1 cellular context compared by ENCODE assay signal in the genomic region with DNA sequence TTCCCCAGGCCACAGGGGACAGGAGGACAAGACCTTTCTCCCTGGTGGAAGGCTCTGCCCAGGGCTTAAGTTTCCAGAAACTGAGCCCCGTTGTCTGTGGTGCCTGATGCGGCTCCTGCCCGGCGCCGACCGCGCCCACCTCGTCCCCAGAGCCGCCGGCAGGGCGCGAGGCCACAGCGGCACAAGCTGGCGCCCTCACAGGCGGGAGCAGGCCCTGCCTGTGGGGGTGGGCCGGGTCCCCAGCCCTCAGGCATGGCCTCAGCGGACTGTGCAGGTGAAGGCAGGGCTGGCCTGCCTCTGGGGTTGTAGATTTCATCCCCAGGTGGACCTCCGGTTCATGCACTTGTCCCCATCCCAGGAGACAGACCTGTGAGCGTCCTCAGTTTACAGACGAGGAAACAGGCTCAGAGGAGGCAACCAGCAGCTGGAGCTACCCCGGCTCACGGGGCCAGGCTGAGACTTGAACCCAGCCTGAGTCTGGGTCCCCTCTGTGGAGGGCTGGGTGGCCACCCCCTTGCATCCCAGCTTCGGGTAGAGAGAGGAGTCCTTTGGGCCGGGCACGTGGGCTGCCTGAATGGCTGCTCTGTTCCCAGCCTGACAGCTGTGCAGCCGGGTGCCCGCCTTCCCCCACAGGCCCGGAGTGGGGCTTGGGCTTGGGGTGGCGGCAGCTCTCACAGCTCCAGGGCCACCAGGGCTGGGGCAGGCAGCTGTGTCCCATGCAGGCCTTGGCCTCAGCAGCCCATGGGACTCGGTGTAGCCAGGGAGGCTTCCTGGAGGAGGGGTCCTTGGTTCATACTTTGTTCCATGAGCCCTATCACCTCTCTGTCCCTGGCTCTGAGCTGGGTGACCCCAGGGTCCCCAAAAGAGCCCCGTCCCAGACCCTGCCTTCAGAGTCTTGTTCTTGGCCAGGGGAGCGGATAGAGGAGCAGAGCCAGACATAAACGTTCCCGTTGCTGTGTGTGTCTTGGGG.
TF ChIP-seq lines count a peak whose summit lies in the region.

No MANE protein-coding gene starts in this region.

TF ChIP-seq in GM12878, 131 proteins besides CTCF, POLR2A, EP300 and RAD21:
- TF ChIP-seq NFIC (IDR thresholded peaks at IDR 0.05; ENCODE audit: low read depth, low read length) (no peak), SUZ12 (IDR thresholded peaks at IDR 0.05; ENCODE audit: unreplicated experiment) (no peak), ZNF274 (IDR thresholded peaks at IDR 0.05; ENCODE audit: insufficient read depth, insufficient read length) (no peak), KAT2A (conservative IDR thresholded peaks at IDR 0.05; ENCODE audit: control insufficient read depth, low read depth, low read length) (no peak), HCFC1 (IDR thresholded peaks at IDR 0.05; ENCODE audit: low read length) (no peak), NBN (IDR thresholded peaks at IDR 0.05) (no peak), ESRRA (IDR thresholded peaks at IDR 0.05; ENCODE audit: low read length) (no peak), RBBP5 (conservative IDR thresholded peaks at IDR 0.05) (no peak), NR2C2 (IDR thresholded peaks at IDR 0.05; ENCODE audit: borderline replicate concordance, control insufficient read depth, insufficient read length, low read depth) (no peak), BCL11A (IDR thresholded peaks at IDR 0.05; ENCODE audit: low read depth, low read length) (no peak), ZZZ3 (IDR thresholded peaks at IDR 0.05; ENCODE audit: control insufficient read depth, insufficient read length, low read depth) (no peak), ZBED1 (IDR thresholded peaks at IDR 0.05; ENCODE audit: borderline replicate concordance) (no peak), DPF2 (IDR thresholded peaks at IDR 0.05) (no peak)
- TF ChIP-seq, protein P1, sequence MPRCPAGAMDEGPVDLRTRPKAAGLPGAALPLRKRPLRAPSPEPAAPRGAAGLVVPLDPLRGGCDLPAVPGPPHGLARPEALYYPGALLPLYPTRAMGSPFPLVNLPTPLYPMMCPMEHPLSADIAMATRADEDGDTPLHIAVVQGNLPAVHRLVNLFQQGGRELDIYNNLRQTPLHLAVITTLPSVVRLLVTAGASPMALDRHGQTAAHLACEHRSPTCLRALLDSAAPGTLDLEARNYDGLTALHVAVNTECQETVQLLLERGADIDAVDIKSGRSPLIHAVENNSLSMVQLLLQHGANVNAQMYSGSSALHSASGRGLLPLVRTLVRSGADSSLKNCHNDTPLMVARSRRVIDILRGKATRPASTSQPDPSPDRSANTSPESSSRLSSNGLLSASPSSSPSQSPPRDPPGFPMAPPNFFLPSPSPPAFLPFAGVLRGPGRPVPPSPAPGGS (IDR thresholded peaks at IDR 0.05; ENCODE audit: borderline replicate concordance, insufficient read depth, low read depth, low read length, poor library complexity, severe bottlenecking): no peak
- TF ChIP-seq, protein P2, sequence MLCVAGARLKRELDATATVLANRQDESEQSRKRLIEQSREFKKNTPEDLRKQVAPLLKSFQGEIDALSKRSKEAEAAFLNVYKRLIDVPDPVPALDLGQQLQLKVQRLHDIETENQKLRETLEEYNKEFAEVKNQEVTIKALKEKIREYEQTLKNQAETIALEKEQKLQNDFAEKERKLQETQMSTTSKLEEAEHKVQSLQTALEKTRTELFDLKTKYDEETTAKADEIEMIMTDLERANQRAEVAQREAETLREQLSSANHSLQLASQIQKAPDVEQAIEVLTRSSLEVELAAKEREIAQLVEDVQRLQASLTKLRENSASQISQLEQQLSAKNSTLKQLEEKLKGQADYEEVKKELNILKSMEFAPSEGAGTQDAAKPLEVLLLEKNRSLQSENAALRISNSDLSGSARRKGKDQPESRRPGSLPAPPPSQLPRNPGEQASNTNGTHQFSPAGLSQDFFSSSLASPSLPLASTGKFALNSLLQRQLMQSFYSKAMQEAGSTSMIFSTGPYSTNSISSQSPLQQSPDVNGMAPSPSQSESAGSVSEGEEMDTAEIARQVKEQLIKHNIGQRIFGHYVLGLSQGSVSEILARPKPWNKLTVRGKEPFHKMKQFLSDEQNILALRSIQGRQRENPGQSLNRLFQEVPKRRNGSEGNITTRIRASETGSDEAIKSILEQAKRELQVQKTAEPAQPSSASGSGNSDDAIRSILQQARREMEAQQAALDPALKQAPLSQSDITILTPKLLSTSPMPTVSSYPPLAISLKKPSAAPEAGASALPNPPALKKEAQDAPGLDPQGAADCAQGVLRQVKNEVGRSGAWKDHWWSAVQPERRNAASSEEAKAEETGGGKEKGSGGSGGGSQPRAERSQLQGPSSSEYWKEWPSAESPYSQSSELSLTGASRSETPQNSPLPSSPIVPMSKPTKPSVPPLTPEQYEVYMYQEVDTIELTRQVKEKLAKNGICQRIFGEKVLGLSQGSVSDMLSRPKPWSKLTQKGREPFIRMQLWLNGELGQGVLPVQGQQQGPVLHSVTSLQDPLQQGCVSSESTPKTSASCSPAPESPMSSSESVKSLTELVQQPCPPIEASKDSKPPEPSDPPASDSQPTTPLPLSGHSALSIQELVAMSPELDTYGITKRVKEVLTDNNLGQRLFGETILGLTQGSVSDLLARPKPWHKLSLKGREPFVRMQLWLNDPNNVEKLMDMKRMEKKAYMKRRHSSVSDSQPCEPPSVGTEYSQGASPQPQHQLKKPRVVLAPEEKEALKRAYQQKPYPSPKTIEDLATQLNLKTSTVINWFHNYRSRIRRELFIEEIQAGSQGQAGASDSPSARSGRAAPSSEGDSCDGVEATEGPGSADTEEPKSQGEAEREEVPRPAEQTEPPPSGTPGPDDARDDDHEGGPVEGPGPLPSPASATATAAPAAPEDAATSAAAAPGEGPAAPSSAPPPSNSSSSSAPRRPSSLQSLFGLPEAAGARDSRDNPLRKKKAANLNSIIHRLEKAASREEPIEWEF (IDR thresholded peaks at IDR 0.05; ENCODE audit: insufficient replicate concordance, low read depth, low read length): no peak
- TF ChIP-seq, protein P3, sequence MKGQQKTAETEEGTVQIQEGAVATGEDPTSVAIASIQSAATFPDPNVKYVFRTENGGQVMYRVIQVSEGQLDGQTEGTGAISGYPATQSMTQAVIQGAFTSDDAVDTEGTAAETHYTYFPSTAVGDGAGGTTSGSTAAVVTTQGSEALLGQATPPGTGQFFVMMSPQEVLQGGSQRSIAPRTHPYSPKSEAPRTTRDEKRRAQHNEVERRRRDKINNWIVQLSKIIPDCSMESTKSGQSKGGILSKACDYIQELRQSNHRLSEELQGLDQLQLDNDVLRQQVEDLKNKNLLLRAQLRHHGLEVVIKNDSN (IDR thresholded peaks at IDR 0.05; ENCODE audit: borderline replicate concordance, extremely low read length, insufficient read depth, low read depth, low read length): no peak
- TF ChIP-seq, protein P4, sequence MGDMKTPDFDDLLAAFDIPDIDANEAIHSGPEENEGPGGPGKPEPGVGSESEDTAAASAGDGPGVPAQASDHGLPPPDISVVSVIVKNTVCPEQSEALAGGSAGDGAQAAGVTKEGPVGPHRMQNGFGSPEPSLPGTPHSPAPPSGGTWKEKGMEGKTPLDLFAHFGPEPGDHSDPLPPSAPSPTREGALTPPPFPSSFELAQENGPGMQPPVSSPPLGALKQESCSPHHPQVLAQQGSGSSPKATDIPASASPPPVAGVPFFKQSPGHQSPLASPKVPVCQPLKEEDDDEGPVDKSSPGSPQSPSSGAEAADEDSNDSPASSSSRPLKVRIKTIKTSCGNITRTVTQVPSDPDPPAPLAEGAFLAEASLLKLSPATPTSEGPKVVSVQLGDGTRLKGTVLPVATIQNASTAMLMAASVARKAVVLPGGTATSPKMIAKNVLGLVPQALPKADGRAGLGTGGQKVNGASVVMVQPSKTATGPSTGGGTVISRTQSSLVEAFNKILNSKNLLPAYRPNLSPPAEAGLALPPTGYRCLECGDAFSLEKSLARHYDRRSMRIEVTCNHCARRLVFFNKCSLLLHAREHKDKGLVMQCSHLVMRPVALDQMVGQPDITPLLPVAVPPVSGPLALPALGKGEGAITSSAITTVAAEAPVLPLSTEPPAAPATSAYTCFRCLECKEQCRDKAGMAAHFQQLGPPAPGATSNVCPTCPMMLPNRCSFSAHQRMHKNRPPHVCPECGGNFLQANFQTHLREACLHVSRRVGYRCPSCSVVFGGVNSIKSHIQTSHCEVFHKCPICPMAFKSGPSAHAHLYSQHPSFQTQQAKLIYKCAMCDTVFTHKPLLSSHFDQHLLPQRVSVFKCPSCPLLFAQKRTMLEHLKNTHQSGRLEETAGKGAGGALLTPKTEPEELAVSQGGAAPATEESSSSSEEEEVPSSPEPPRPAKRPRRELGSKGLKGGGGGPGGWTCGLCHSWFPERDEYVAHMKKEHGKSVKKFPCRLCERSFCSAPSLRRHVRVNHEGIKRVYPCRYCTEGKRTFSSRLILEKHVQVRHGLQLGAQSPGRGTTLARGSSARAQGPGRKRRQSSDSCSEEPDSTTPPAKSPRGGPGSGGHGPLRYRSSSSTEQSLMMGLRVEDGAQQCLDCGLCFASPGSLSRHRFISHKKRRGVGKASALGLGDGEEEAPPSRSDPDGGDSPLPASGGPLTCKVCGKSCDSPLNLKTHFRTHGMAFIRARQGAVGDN (IDR thresholded peaks at IDR 0.05): no peak
